In genomic region chr14:105855246-105855892, GRCh38 we compare ENCODE assay signal across 12 cellular contexts.
DNase-seq lines count a peak whose midpoint lies in the region; ATAC-seq and TF ChIP-seq lines count a peak whose summit lies in the region.
"Had no signal": no experiment of that assay in that cellular context is flagged by ENCODE, and none has a peak within 500 bp of the region (broad histone marks: within the 10 kb centered on the region; RNA-seq: fewer than 3 reads in every experiment).

No MANE protein-coding gene starts in this region.

- peak overlapping the region; percentile 85 for H3K4me3 Mint-ChIP-seq in activated naive CD4-positive, alpha-beta T cell treated with anti-CD3 and anti-CD28 coated beads, Interleukin-2, amount 10 ng/mL, durations not matched to agents 7 days and 5 days
- no peak overlapping the region for H3K4me3 Mint-ChIP-seq in activated naive CD4-positive, alpha-beta T cell treated with anti-CD3 and anti-CD28 coated beads for 36 hours
- H3K4me3 Mint-ChIP-seq: brain had no signal

- peaks cover 19% of the 10 kb centered on the region for H3K27me3 Mint-ChIP-seq in activated naive CD4-positive, alpha-beta T cell treated with anti-CD3 and anti-CD28 coated beads, Interleukin-2, amount 10 ng/mL, durations not matched to agents 7 days and 5 days
- peaks cover 3% of the 10 kb centered on the region for H3K27me3 Mint-ChIP-seq in activated naive CD4-positive, alpha-beta T cell treated with anti-CD3 and anti-CD28 coated beads for 36 hours (ENCODE audit: low read depth)
- H3K27me3 Mint-ChIP-seq: brain had no signal

- 91 to 92% methylated on average over 7 to 33 of the region's 35 CpGs for WGBS in upper lobe of left lung, 2 donors

- H3K27ac ChIP-seq in RWPE2 (ENCODE audit: poor library complexity, severe bottlenecking) (no peak overlapping the region), upper lobe of left lung (no peak overlapping the region)
- H3K27ac ChIP-seq: transverse colon had no signal

- peaks cover 45% of the 10 kb centered on the region for H3K36me3 Mint-ChIP-seq in activated naive CD4-positive, alpha-beta T cell treated with anti-CD3 and anti-CD28 coated beads, Interleukin-2, amount 10 ng/mL, durations not matched to agents 7 days and 5 days
- no peaks in the 10 kb centered on the region for H3K36me3 Mint-ChIP-seq in activated naive CD4-positive, alpha-beta T cell treated with anti-CD3 and anti-CD28 coated beads for 36 hours (ENCODE audit: low read depth)

- no peak for TF ChIP-seq POLR2A in upper lobe of left lung (IDR thresholded peaks at IDR 0.05)

- TF ChIP-seq CTCF in RWPE2 (IDR thresholded peaks at IDR 0.05; ENCODE audit: poor library complexity, severe bottlenecking) = no peak
- TF ChIP-seq CTCF in upper lobe of left lung (IDR thresholded peaks at IDR 0.05) = no peak

- H3K4me1 ChIP-seq in RWPE2 (ENCODE audit: insufficient read depth, poor library complexity, severe bottlenecking) (no peaks in the 10 kb centered on the region), upper lobe of left lung (no peaks in the 10 kb centered on the region)
- H3K4me1 ChIP-seq: transverse colon had no signal

- no peaks in the 10 kb centered on the region for H3K27me3 ChIP-seq in RWPE2 (ENCODE audit: insufficient read depth, poor library complexity, severe bottlenecking)
- H3K27me3 ChIP-seq in upper lobe of left lung = no peaks in the 10 kb centered on the region
- H3K27me3 ChIP-seq: transverse colon had no signal

- TF ChIP-seq EP300 in upper lobe of left lung (IDR thresholded peaks at IDR 0.05) = no peak

- H3K9me3 Mint-ChIP-seq in activated naive CD4-positive, alpha-beta T cell treated with anti-CD3 and anti-CD28 coated beads, Interleukin-2, amount 10 ng/mL, durations not matched to agents 7 days and 5 days = no peaks in the 10 kb centered on the region
- no peaks in the 10 kb centered on the region for H3K9me3 Mint-ChIP-seq in activated naive CD4-positive, alpha-beta T cell treated with anti-CD3 and anti-CD28 coated beads for 36 hours

- CTCF ChIA-PET in activated naive CD4-positive, alpha-beta T cell treated with anti-CD3 and anti-CD28 coated beads, Interleukin-2, amount 10 ng/mL, durations not matched to agents 7 days and 5 days (lab: Charles Lee) = no interaction called here
- CTCF ChIA-PET in activated naive CD4-positive, alpha-beta T cell treated with anti-CD3 and anti-CD28 coated beads for 36 hours (lab: Charles Lee) = no interaction called here

- H3K4me3 ChIP-seq in RWPE2 (ENCODE audit: severe bottlenecking) (no peak overlapping the region), upper lobe of left lung (no peak overlapping the region)
- H3K4me3 ChIP-seq: transverse colon had no signal

- ATAC-seq in RWPE2 (ENCODE audit: low read depth) (no peak), upper lobe of left lung (ENCODE audit: low FRiP score in 2 of 2) (no peak), HG02981 (IDR thresholded peaks at IDR 0.05; ENCODE audit: unreplicated experiment) (no peak)

- peak overlapping the region; percentile 97 for H3K27ac Mint-ChIP-seq in activated naive CD4-positive, alpha-beta T cell treated with anti-CD3 and anti-CD28 coated beads, Interleukin-2, amount 10 ng/mL, durations not matched to agents 7 days and 5 days
- no peak overlapping the region for H3K27ac Mint-ChIP-seq in activated naive CD4-positive, alpha-beta T cell treated with anti-CD3 and anti-CD28 coated beads for 36 hours
- H3K27ac Mint-ChIP-seq: brain had no signal

- peaks cover 62% of the 10 kb centered on the region for H3K4me1 Mint-ChIP-seq in activated naive CD4-positive, alpha-beta T cell treated with anti-CD3 and anti-CD28 coated beads, Interleukin-2, amount 10 ng/mL, durations not matched to agents 7 days and 5 days
- H3K4me1 Mint-ChIP-seq in activated naive CD4-positive, alpha-beta T cell treated with anti-CD3 and anti-CD28 coated beads for 36 hours (ENCODE audit: low read depth) = peaks cover 2% of the 10 kb centered on the region
- H3K4me1 Mint-ChIP-seq: brain had no signal

- no peaks in the 10 kb centered on the region for H3K36me3 ChIP-seq in RWPE2 (ENCODE audit: low read depth)
- H3K36me3 ChIP-seq in upper lobe of left lung = no peaks in the 10 kb centered on the region
- H3K36me3 ChIP-seq: transverse colon had no signal

- no peak for DNase-seq in activated naive CD4-positive, alpha-beta T cell treated with anti-CD3 and anti-CD28 coated beads, Interleukin-2, amount 10 ng/mL, durations not matched to agents 7 days and 5 days
- DNase-seq in activated naive CD4-positive, alpha-beta T cell treated with anti-CD3 and anti-CD28 coated beads for 36 hours = no peak
- DNase-seq in RWPE2 (ENCODE audit: low spot score) (peak; percentile 69), islet precursor cell (peak; percentile 26), upper lobe of left lung (peak; percentile 20 to 78), OCI-M2 (lab: John Stamatoyannopoulos, UW; ENCODE audit: unreplicated experiment) (no peak), cortex of kidney (lab: John Stamatoyannopoulos, UW) (no peak)
- DNase-seq: DMS53, NCI-H1436 treated with DMSO at 0.1 percent for 48 hours had no signal

- H3K9me3 ChIP-seq in RWPE2 (ENCODE audit: severe bottlenecking) = peaks cover 12% of the 10 kb centered on the region
- no peaks in the 10 kb centered on the region for H3K9me3 ChIP-seq in upper lobe of left lung
- H3K9me3 ChIP-seq: transverse colon had no signal

- intact Hi-C loops in activated naive CD4-positive, alpha-beta T cell treated with anti-CD3 and anti-CD28 coated beads for 36 hours (cut with micrococcal nuclease) = no loop called here

Comparison
In these comparisons a context has a peak if more than half of its experiments do, and no peak if none do; other contexts are left out.
1. DNase-seq: peak in RWPE2 (single experiment), islet precursor cell (single experiment) and upper lobe of left lung (2 of 2); none in activated naive CD4-positive, alpha-beta T cell treated with anti-CD3 and anti-CD28 coated beads, Interleukin-2, amount 10 ng/mL, durations not matched to agents 7 days and 5 days (single experiment), activated naive CD4-positive, alpha-beta T cell treated with anti-CD3 and anti-CD28 coated beads for 36 hours (single experiment), OCI-M2 (single experiment) and cortex of kidney (single experiment).